In genomic region chr2:234888442-234888841, GRCh38 we compare ENCODE assay signal across 8 cellular contexts.
DNase-seq lines count a peak whose midpoint lies in the region; ATAC-seq, FAIRE-seq and TF ChIP-seq lines count a peak whose summit lies in the region.
"Not testable (repeated sequence)": the region's sequence is repeated elsewhere in the genome, so short reads cannot be mapped to it uniquely, and the experiment has no call there.

No MANE protein-coding gene starts in this region.

- TF ChIP-seq POLR2A in breast epithelium (IDR thresholded peaks at IDR 0.05); esophagus squamous epithelium (IDR thresholded peaks at IDR 0.05): not testable (repeated sequence)

- H3K9ac ChIP-seq in GM23248 = peak overlapping the region; percentile 53; the same call in 1 of the 2 replicates
- H3K9ac ChIP-seq in keratinocyte (ENCODE audit: control insufficient read depth, extremely low read depth, insufficient read depth, low read length); neural progenitor cell: not testable (repeated sequence)

- not testable (repeated sequence) for H4K20me1 ChIP-seq in GM23248 (ENCODE audit: insufficient read depth); keratinocyte (ENCODE audit: control insufficient read depth, extremely low read depth, insufficient read depth, low read length); neural progenitor cell (ENCODE audit: low read depth)

- not testable (repeated sequence) for H3K9me1 ChIP-seq in keratinocyte (ENCODE audit: control insufficient read depth, extremely low read depth, insufficient read depth, low read length)

- peaks cover 15% of the 10 kb centered on the region for H3K27me3 Mint-ChIP-seq in activated T-cell treated with anti-CD3 and anti-CD28 coated beads, Interleukin-2, amount 50 U/mL, for 4 hours (ENCODE audit: low read depth)
- not testable (repeated sequence) for H3K27me3 Mint-ChIP-seq in neural progenitor cell (ENCODE audit: insufficient read depth, low read depth); type B pancreatic cell

- 33 to 49% methylated on average over 22 to 30 of the region's 34 CpGs for WGBS in GM23248 (ENCODE audit: low coverage in 1 of 2, low lambda C conversion rate in 2 of 2, missing lambda C conversion rate in 2 of 2), 2 experiments
- 50 to 66% methylated on average over 10 to 15 of the region's 34 CpGs for WGBS in esophagus squamous epithelium, 2 donors

- not testable (repeated sequence) for H3K27me3 ChIP-seq in GM23248 (replicated peaks; ENCODE audit: insufficient read depth); RWPE2 (ENCODE audit: insufficient read depth, poor library complexity, severe bottlenecking); breast epithelium; esophagus squamous epithelium; keratinocyte (ENCODE audit: control insufficient read depth, extremely low read depth, insufficient read depth, low read length); neural progenitor cell

- H3K4me1 Mint-ChIP-seq in activated T-cell treated with anti-CD3 and anti-CD28 coated beads, Interleukin-2, amount 50 U/mL, for 4 hours (ENCODE audit: low read depth) = not testable (repeated sequence)
- H3K4me1 Mint-ChIP-seq in neural progenitor cell (peaks cover 14% of the 10 kb centered on the region), type B pancreatic cell (ENCODE audit: unreplicated experiment) (peaks cover 15% of the 10 kb centered on the region)

- TF ChIP-seq CTCF in RWPE2 (IDR thresholded peaks at IDR 0.05; ENCODE audit: poor library complexity, severe bottlenecking); breast epithelium (IDR thresholded peaks at IDR 0.05); esophagus squamous epithelium (IDR thresholded peaks at IDR 0.05); keratinocyte (optimal IDR thresholded peaks at IDR 0.05 in 1 of 3, IDR thresholded peaks at IDR 0.05 in 1 of 3, conservative IDR thresholded peaks at IDR 0.05 in 1 of 3; ENCODE audit: extremely low read depth in 1 of 3, insufficient read depth in 2 of 3, low read length in 3 of 3); neural progenitor cell (IDR thresholded peaks at IDR 0.05); type B pancreatic cell (conservative IDR thresholded peaks at IDR 0.05): not testable (repeated sequence)

- peak overlapping the region; percentile 62 for H2AFZ ChIP-seq in GM23248
- not testable (repeated sequence) for H2AFZ ChIP-seq in keratinocyte (ENCODE audit: control insufficient read depth, low read length); neural progenitor cell (replicated peaks)

- H3K4me3 ChIP-seq in GM23248 (peak overlapping the region; percentile 54; the same call in 1 of the 2 replicates), RWPE2 (ENCODE audit: severe bottlenecking) (peak overlapping the region; percentile 34), breast epithelium (peak overlapping the region in 2 of 3 donors; percentile 34 to 45), esophagus squamous epithelium (peak overlapping the region in 3 of 4 donors; percentile 28 to 54 (median 30)), keratinocyte (ENCODE audit: control insufficient read depth in 2 of 3, extremely low read depth in 1 of 3, insufficient read depth in 2 of 3, low read depth in 1 of 3, low read length in 3 of 3) (peak overlapping the region in 1 of 3 experiments; percentile 14), neural progenitor cell (peak overlapping the region; percentile 35)

- not testable (repeated sequence) for ATAC-seq in RWPE2 (ENCODE audit: low read depth); activated T-cell treated with anti-CD3 and anti-CD28 coated beads, Interleukin-2, amount 50 U/mL, for 4 hours

- not testable (repeated sequence) for H3K36me3 ChIP-seq in GM23248 (ENCODE audit: low read depth); RWPE2 (ENCODE audit: low read depth); breast epithelium; esophagus squamous epithelium; keratinocyte (ENCODE audit: control insufficient read depth in 2 of 2, extremely low read depth in 1 of 2, insufficient read depth in 2 of 2, low read length in 2 of 2); neural progenitor cell

- in situ Hi-C loops in GM23248 (cut with MboI) = not testable (repeated sequence)

- dilution Hi-C loops in keratinocyte (cut with MboI; ENCODE audit: extremely low pct_ligation_motif_present, low sequenced_read_pairs) = not testable (repeated sequence)

- H3K9me2 ChIP-seq in GM23248 (ENCODE audit: insufficient read depth) = not testable (repeated sequence)

- H3K36me3 Mint-ChIP-seq in activated T-cell treated with anti-CD3 and anti-CD28 coated beads, Interleukin-2, amount 50 U/mL, for 4 hours (ENCODE audit: insufficient read depth); neural progenitor cell; type B pancreatic cell: not testable (repeated sequence)

- not testable (repeated sequence) for H3K4me1 ChIP-seq in GM23248 (ENCODE audit: insufficient read depth); RWPE2 (ENCODE audit: insufficient read depth, poor library complexity, severe bottlenecking); breast epithelium; esophagus squamous epithelium; keratinocyte (ENCODE audit: control insufficient read depth, extremely low read depth, insufficient read depth, low read length)
- peaks cover 10% of the 10 kb centered on the region for H3K4me1 ChIP-seq in neural progenitor cell

- peak overlapping the region; percentile 59 for H3K4me3 Mint-ChIP-seq in activated T-cell treated with anti-CD3 and anti-CD28 coated beads, Interleukin-2, amount 50 U/mL, for 4 hours
- not testable (repeated sequence) for H3K4me3 Mint-ChIP-seq in neural progenitor cell
- peak overlapping the region; percentile 72 for H3K4me3 Mint-ChIP-seq in type B pancreatic cell

- H3K27ac ChIP-seq in GM23248, neural progenitor cell: not testable (repeated sequence)
- peak overlapping the region; percentile 17 for H3K27ac ChIP-seq in RWPE2 (ENCODE audit: poor library complexity, severe bottlenecking)
- peak overlapping the region in 1 of 2 donors; percentile 30 for H3K27ac ChIP-seq in breast epithelium
- peak overlapping the region in 3 of 4 donors; percentile 30 to 36 (median 30) for H3K27ac ChIP-seq in esophagus squamous epithelium
- H3K27ac ChIP-seq in keratinocyte (ENCODE audit: control insufficient read depth, insufficient read depth, low read length) = peak overlapping the region; percentile 70

- not testable (repeated sequence) for H3F3A ChIP-seq in GM23248 (ENCODE audit: insufficient read depth); neural progenitor cell (ENCODE audit: low read depth)

- H3K79me2 ChIP-seq in GM23248 (ENCODE audit: insufficient read depth); keratinocyte (ENCODE audit: control insufficient read depth, insufficient read depth, low read length); neural progenitor cell (ENCODE audit: low read depth): not testable (repeated sequence)

- FAIRE-seq in keratinocyte (lab: Jason Lieb, UNC) = not testable (repeated sequence)

- not testable (repeated sequence) for H3K27ac Mint-ChIP-seq in neural progenitor cell
- H3K27ac Mint-ChIP-seq in type B pancreatic cell = peak overlapping the region; percentile 58

- not testable (repeated sequence) for H3K9me3 ChIP-seq in GM23248 (ENCODE audit: low read depth); RWPE2 (ENCODE audit: severe bottlenecking); breast epithelium; esophagus squamous epithelium; keratinocyte (ENCODE audit: control insufficient read depth, low read depth, low read length); neural progenitor cell (ENCODE audit: low read depth)

- H3K4me2 ChIP-seq in GM23248 (ENCODE audit: unreplicated experiment) = peak overlapping the region; percentile 28
- not testable (repeated sequence) for H3K4me2 ChIP-seq in keratinocyte (ENCODE audit: control insufficient read depth, extremely low read depth, insufficient read depth, low read depth, low read length)
- peak overlapping the region; percentile 35 for H3K4me2 ChIP-seq in neural progenitor cell

- intact Hi-C loops in breast epithelium (cut with DNase I; ENCODE audit: low total_unique reads) = loop anchor here (5.0 kb wide), 1 partner anchor 159 kb away; no protein-coding TSS in a partner anchor
- intact Hi-C loops in esophagus squamous epithelium (cut with DNase I) = not testable (repeated sequence)

- H3K9me3 Mint-ChIP-seq in activated T-cell treated with anti-CD3 and anti-CD28 coated beads, Interleukin-2, amount 50 U/mL, for 4 hours; neural progenitor cell; type B pancreatic cell: not testable (repeated sequence)

- not testable (repeated sequence) for DNase-seq in GM23248; RWPE2 (ENCODE audit: low spot score); activated T-cell treated with anti-CD3 and anti-CD28 coated beads, Interleukin-2, amount 50 U/mL, for 4 hours; breast epithelium (ENCODE audit: low spot score in 2 of 2); esophagus squamous epithelium (lab: John Stamatoyannopoulos, UW); keratinocyte (ENCODE audit: low read depth, low spot score); neural progenitor cell (ENCODE audit: low spot score); type B pancreatic cell (ENCODE audit: extremely low spot score, unreplicated experiment)
